In the genomic region with DNA sequence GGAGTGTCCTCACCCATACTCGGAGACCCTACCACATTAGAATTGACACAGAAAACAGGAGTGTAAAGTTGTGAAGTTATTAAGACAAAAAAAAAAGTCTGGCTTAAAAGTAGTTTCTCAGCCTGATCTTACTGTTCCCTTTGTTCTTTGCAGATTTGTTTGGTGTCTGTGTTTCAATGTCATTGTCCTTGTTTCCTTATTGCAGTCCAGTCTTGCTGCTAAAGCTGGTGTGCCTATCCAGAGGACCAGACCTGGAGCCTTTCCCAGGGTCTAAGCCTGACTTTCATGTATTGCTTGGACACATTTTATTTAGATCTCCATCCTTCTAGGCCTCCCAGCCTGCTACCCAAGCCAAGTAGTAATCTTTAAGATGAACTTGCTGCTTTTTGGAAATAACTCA, we compare ENCODE assay signal across 16 cellular contexts. TPM values are rescaled to one million over a fixed set of nuclear protein-coding genes. Genes with fewer than 3 reads are reported as not detected.
A peak's percentile ranks its signal among the peaks of the same experiment; 100 is the strongest.
DNase-seq lines count a peak whose midpoint lies in the region; ATAC-seq lines count a peak whose summit lies in the region.
"Had no signal": no experiment of that assay in that cellular context is flagged by ENCODE, and none has a peak within 500 bp of the region (broad histone marks: within the 10 kb centered on the region; RNA-seq: fewer than 3 reads in every experiment).

No MANE protein-coding gene starts in this region.

- H3K27ac Mint-ChIP-seq in T-helper 17 cell, result peak overlapping the region; percentile 51
- H3K27ac Mint-ChIP-seq in activated T-helper 17 cell treated with anti-CD3 and anti-CD28 coated beads, Interleukin-2, amount 50 U/mL, for 72 hours, result peak overlapping the region; percentile 72
- H3K27ac Mint-ChIP-seq in stimulated activated effector memory CD8-positive, alpha-beta T cell treated with anti-CD3 and anti-CD28 coated beads, Interleukin-12 subunit alpha, Interleukin-12 subunit beta, amount 100 ng/mL, for 72 hours, result peak overlapping the region; percentile 87
- H3K27ac Mint-ChIP-seq in activated CD4-positive, alpha-beta memory T cell treated with anti-CD3 and anti-CD28 coated beads, Interleukin-2, amount 10 ng/mL, durations not matched to agents 7 days and 5 days, result no peak overlapping the region

- DNase-seq in T-helper 17 cell, result no peak
- no peak for DNase-seq in left colon
- DNase-seq in stimulated activated effector memory CD8-positive, alpha-beta T cell treated with anti-CD3 and anti-CD28 coated beads, Interleukin-12 subunit alpha, Interleukin-12 subunit beta, amount 100 ng/mL, for 72 hours (ENCODE audit: low spot score in 2 of 2), result no peak
- no peak for DNase-seq in SIG-M5 (lab: John Stamatoyannopoulos, UW)
- DNase-seq in activated CD4-positive, alpha-beta memory T cell treated with anti-CD3 and anti-CD28 coated beads, Interleukin-2, amount 10 ng/mL, durations not matched to agents 7 days and 5 days, result no peak
- DNase-seq: C1 segment of cervical spinal cord; Calu3; CD4-positive, alpha-beta memory T cell; COR-L47; DMS53; DMS79 treated with DMSO at 0.1 percent for 48 hours; GF-D8; GOT3 had no signal

- ATAC-seq in T-helper 17 cell, result no peak
- ATAC-seq in activated T-helper 17 cell treated with anti-CD3 and anti-CD28 coated beads, Interleukin-2, amount 50 U/mL, for 72 hours (replicated peaks), result no peak
- ATAC-seq in left colon, result peak; percentile 84
- ATAC-seq in stimulated activated effector memory CD8-positive, alpha-beta T cell treated with anti-CD3 and anti-CD28 coated beads, Interleukin-12 subunit alpha, Interleukin-12 subunit beta, amount 100 ng/mL, for 72 hours, result no peak

- H3K4me1 Mint-ChIP-seq in T-helper 17 cell, result peaks cover 9% of the 10 kb centered on the region
- H3K4me1 Mint-ChIP-seq in activated T-helper 17 cell treated with anti-CD3 and anti-CD28 coated beads, Interleukin-2, amount 50 U/mL, for 72 hours, result peaks cover 15% of the 10 kb centered on the region
- H3K4me1 Mint-ChIP-seq in stimulated activated effector memory CD8-positive, alpha-beta T cell treated with anti-CD3 and anti-CD28 coated beads, Interleukin-12 subunit alpha, Interleukin-12 subunit beta, amount 100 ng/mL, for 72 hours, result peaks cover 12% of the 10 kb centered on the region
- peaks cover 13% of the 10 kb centered on the region for H3K4me1 Mint-ChIP-seq in activated CD4-positive, alpha-beta memory T cell treated with anti-CD3 and anti-CD28 coated beads, Interleukin-2, amount 10 ng/mL, durations not matched to agents 7 days and 5 days

- no peak overlapping the region for H3K4me3 Mint-ChIP-seq in T-helper 17 cell
- H3K4me3 Mint-ChIP-seq in activated T-helper 17 cell treated with anti-CD3 and anti-CD28 coated beads, Interleukin-2, amount 50 U/mL, for 72 hours, result no peak overlapping the region
- H3K4me3 Mint-ChIP-seq in stimulated activated effector memory CD8-positive, alpha-beta T cell treated with anti-CD3 and anti-CD28 coated beads, Interleukin-12 subunit alpha, Interleukin-12 subunit beta, amount 100 ng/mL, for 72 hours, result no peak overlapping the region
- no peak overlapping the region for H3K4me3 Mint-ChIP-seq in activated CD4-positive, alpha-beta memory T cell treated with anti-CD3 and anti-CD28 coated beads, Interleukin-2, amount 10 ng/mL, durations not matched to agents 7 days and 5 days
- H3K4me3 Mint-ChIP-seq: CD4-positive, alpha-beta memory T cell had no signal

- intact Hi-C loops in left colon (cut with DNase I, micrococcal nuclease), result no loop called here

- H3K9me3 ChIP-seq in T-helper 17 cell (ENCODE audit: control insufficient read depth, low read length, poor library complexity, severe bottlenecking), result no peaks in the 10 kb centered on the region
- H3K9me3 ChIP-seq: HAP-1 had no signal

- H3K9me3 Mint-ChIP-seq in activated T-helper 17 cell treated with anti-CD3 and anti-CD28 coated beads, Interleukin-2, amount 50 U/mL, for 72 hours, result no peaks in the 10 kb centered on the region
- H3K9me3 Mint-ChIP-seq in stimulated activated effector memory CD8-positive, alpha-beta T cell treated with anti-CD3 and anti-CD28 coated beads, Interleukin-12 subunit alpha, Interleukin-12 subunit beta, amount 100 ng/mL, for 72 hours, result no peaks in the 10 kb centered on the region
- H3K9me3 Mint-ChIP-seq in activated CD4-positive, alpha-beta memory T cell treated with anti-CD3 and anti-CD28 coated beads, Interleukin-2, amount 10 ng/mL, durations not matched to agents 7 days and 5 days, result no peaks in the 10 kb centered on the region
- H3K9me3 Mint-ChIP-seq: CD4-positive, alpha-beta memory T cell had no signal

- peaks cover 5% of the 10 kb centered on the region for H3K36me3 Mint-ChIP-seq in T-helper 17 cell (ENCODE audit: low read depth)
- H3K36me3 Mint-ChIP-seq in activated T-helper 17 cell treated with anti-CD3 and anti-CD28 coated beads, Interleukin-2, amount 50 U/mL, for 72 hours (ENCODE audit: low read depth), result peaks cover 94% of the 10 kb centered on the region
- peaks cover 77% of the 10 kb centered on the region for H3K36me3 Mint-ChIP-seq in stimulated activated effector memory CD8-positive, alpha-beta T cell treated with anti-CD3 and anti-CD28 coated beads, Interleukin-12 subunit alpha, Interleukin-12 subunit beta, amount 100 ng/mL, for 72 hours
- H3K36me3 Mint-ChIP-seq in activated CD4-positive, alpha-beta memory T cell treated with anti-CD3 and anti-CD28 coated beads, Interleukin-2, amount 10 ng/mL, durations not matched to agents 7 days and 5 days (ENCODE audit: low read depth), result peaks cover 53% of the 10 kb centered on the region

- POLR2A ChIA-PET in activated CD4-positive, alpha-beta memory T cell treated with anti-CD3 and anti-CD28 coated beads, Interleukin-2, amount 10 ng/mL, durations not matched to agents 7 days and 5 days (lab: Charles Lee), result interaction anchor here (1.0 kb wide), 1 partner anchor 8 kb away, joined by 3 read pairs; no protein-coding TSS in a partner anchor

- no peaks in the 10 kb centered on the region for H3K27me3 Mint-ChIP-seq in T-helper 17 cell
- H3K27me3 Mint-ChIP-seq in activated T-helper 17 cell treated with anti-CD3 and anti-CD28 coated beads, Interleukin-2, amount 50 U/mL, for 72 hours, result no peaks in the 10 kb centered on the region
- H3K27me3 Mint-ChIP-seq in activated CD4-positive, alpha-beta memory T cell treated with anti-CD3 and anti-CD28 coated beads, Interleukin-2, amount 10 ng/mL, durations not matched to agents 7 days and 5 days, result no peaks in the 10 kb centered on the region
- H3K27me3 Mint-ChIP-seq: CD4-positive, alpha-beta memory T cell had no signal

- CTCF ChIA-PET in activated CD4-positive, alpha-beta memory T cell treated with anti-CD3 and anti-CD28 coated beads, Interleukin-2, amount 10 ng/mL, durations not matched to agents 7 days and 5 days (lab: Charles Lee), result interaction anchor here (0.6 kb wide), 1 partner anchor 481 kb away, joined by 3 read pairs; no protein-coding TSS in a partner anchor

RNA-seq across cellular contexts. Expression of a gene that starts 11.4 kb away (rescaled TPM):
- total RNA-seq in T-helper 17 cell (10 to 100 TPM; 10.1 to 12.2 TPM), left colon (10 to 100 TPM in 1 of 2 donors, 1 to 10 TPM in 1; 9.4 to 11.1 TPM)
- total RNA-seq in activated T-helper 17 cell treated with anti-CD3 and anti-CD28 coated beads, Interleukin-2, amount 50 U/mL, for 72 hours, result 10 to 100 TPM; 21.4 to 42.0 TPM
- 10 to 100 TPM; 14.9 to 15.6 TPM for total RNA-seq in activated CD4-positive, alpha-beta memory T cell treated with anti-CD3 and anti-CD28 coated beads, Interleukin-2, amount 10 ng/mL, durations not matched to agents 7 days and 5 days

RNA-seq across cellular contexts. Expression of a gene that starts 12.6 kb away (rescaled TPM):
- total RNA-seq in T-helper 17 cell (10 to 100 TPM; 17.1 to 18.8 TPM), left colon (100 to 1,000 TPM; 126 to 143 TPM)
- 10 to 100 TPM; 64.9 to 76.5 TPM for total RNA-seq in activated T-helper 17 cell treated with anti-CD3 and anti-CD28 coated beads, Interleukin-2, amount 50 U/mL, for 72 hours
- 10 to 100 TPM; 48.6 to 50.0 TPM for total RNA-seq in activated CD4-positive, alpha-beta memory T cell treated with anti-CD3 and anti-CD28 coated beads, Interleukin-2, amount 10 ng/mL, durations not matched to agents 7 days and 5 days
- total RNA-seq: G401 had no signal
